16 cellular contexts compared by ENCODE assay signal in genomic region chr2:237631801-237632585, GRCh38. TPM values are rescaled to one million over a fixed set of nuclear protein-coding genes. Genes with fewer than 3 reads are reported as not detected.
"Had no signal": no experiment of that assay in that cellular context is flagged by ENCODE, and none has a peak within 500 bp of the region (broad histone marks: within the 10 kb centered on the region; RNA-seq: fewer than 3 reads in every experiment).

No MANE protein-coding gene starts in this region.

- H3K4me3 Mint-ChIP-seq: activated CD4-positive, alpha-beta memory T cell treated with anti-CD3 and anti-CD28 coated beads for 36 hours; activated naive CD8-positive, alpha-beta T cell treated with anti-CD3 and anti-CD28 coated beads, Interleukin-2, amount 50 U/mL, for 24 hours; activated T-cell treated with anti-CD3 and anti-CD28 coated beads, Interleukin-2, amount 50 U/mL, for 72 hours; stimulated activated naive CD8-positive, alpha-beta T cell treated with anti-CD3 and anti-CD28 coated beads, Interleukin-15, amount 100 ng/mL, for 72 hours had no signal

- H3K36me3 Mint-ChIP-seq: activated CD4-positive, alpha-beta memory T cell treated with anti-CD3 and anti-CD28 coated beads for 36 hours had no signal

- H3K36me3 ChIP-seq: cardiac muscle cell, tibial nerve had no signal

- DNase-seq: activated CD4-positive, alpha-beta memory T cell treated with anti-CD3 and anti-CD28 coated beads for 36 hours; activated CD4-positive, alpha-beta T cell treated with anti-CD3 and anti-CD28 coated beads for 48 hours; activated CD4-positive, CD25-positive, alpha-beta regulatory T cell; activated gamma-delta T cell; activated naive CD4-positive, alpha-beta T cell treated with anti-CD3 and anti-CD28 coated beads, Interleukin-2, amount 50 U/mL, for 16 hours; activated naive CD8-positive, alpha-beta T cell treated with anti-CD3 and anti-CD28 coated beads, Interleukin-2, amount 50 U/mL, for 24 hours; activated T-cell treated with anti-CD3 and anti-CD28 coated beads, Interleukin-2, amount 50 U/mL, for 72 hours; body of pancreas; left lung; retina; stimulated activated CD4-positive, alpha-beta T cell treated with anti-CD3 and anti-CD28 coated beads, Interleukin-1b, Interleukin-23, amount 100 ng/mL, for 48 hours; stimulated activated naive CD8-positive, alpha-beta T cell treated with anti-CD3 and anti-CD28 coated beads, Interleukin-15, amount 100 ng/mL, for 72 hours; T-helper 2 cell had no signal

- H3K4me3 ChIP-seq: body of pancreas, cardiac muscle cell, left lung, tibial nerve had no signal

- H3K27ac Mint-ChIP-seq: activated CD4-positive, alpha-beta memory T cell treated with anti-CD3 and anti-CD28 coated beads for 36 hours; activated T-cell treated with anti-CD3 and anti-CD28 coated beads, Interleukin-2, amount 50 U/mL, for 72 hours had no signal

- H3K27me3 ChIP-seq: body of pancreas, cardiac muscle cell had no signal

- H3K9me3 ChIP-seq: body of pancreas, left lung had no signal

- ATAC-seq: activated T-cell treated with anti-CD3 and anti-CD28 coated beads, Interleukin-2, amount 50 U/mL, for 72 hours; body of pancreas; left lung; stimulated activated naive CD8-positive, alpha-beta T cell treated with anti-CD3 and anti-CD28 coated beads, Interleukin-15, amount 100 ng/mL, for 72 hours had no signal

- H3K27ac ChIP-seq: body of pancreas, left lung, tibial nerve had no signal

RNA-seq across cellular contexts. Expression of gene RAB17, which starts 41.5 kb away (rescaled TPM):
- total RNA-seq: activated CD4-positive, alpha-beta memory T cell treated with anti-CD3 and anti-CD28 coated beads for 36 hours had no signal
- polyA plus RNA-seq: neural cell had no signal
